8 cellular contexts compared by ENCODE assay signal in the genomic region with DNA sequence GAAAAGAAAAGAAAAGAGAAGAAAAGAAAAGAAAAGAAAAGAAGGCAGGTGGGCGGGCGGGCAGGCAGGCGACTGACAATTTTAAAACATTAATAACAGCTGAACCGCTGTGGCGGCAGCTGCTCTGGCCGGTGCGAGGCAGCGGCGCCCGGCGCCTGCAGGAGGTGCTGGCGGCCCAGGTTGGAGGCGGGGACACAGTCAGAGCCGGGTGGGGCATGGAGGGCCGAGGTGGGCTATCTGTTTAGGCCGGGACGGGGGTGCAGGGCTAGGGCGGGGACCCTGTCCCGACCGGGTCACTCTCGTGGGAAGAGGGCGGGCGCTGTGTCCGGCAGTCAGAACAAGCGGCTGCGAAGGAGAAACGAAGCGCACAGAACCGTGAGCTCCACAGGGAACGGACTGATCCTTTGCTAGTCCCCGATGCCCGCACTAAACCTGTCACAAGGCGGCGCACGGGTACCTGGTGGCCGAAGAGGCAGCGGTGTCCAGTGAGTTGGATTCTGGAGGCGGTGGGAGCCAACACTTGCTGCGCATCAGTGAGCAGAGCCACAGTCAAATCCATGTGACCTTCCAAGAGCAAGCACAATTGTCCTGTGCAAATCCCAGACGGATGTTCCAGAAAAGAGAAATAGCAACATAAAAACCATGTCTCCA. TPM values are rescaled to one million over a fixed set of nuclear protein-coding genes. Genes with fewer than 3 reads are reported as not detected.
DNase-seq lines count a peak whose midpoint lies in the region; TF ChIP-seq lines count a peak whose summit lies in the region.

No MANE protein-coding gene starts in this region.

- DNase-seq in GM04504 (ENCODE audit: low read depth) = peak; percentile 21
- DNase-seq in HAP-1 (ENCODE audit: low spot score in 2 of 2) = peak; percentile 61 to 82
- DNase-seq in LNCaP clone FGC (ENCODE audit: low read depth) = peak; percentile 48
- peak; percentile 85 to 88 for DNase-seq in SJCRH30
- peak; percentile 90 for DNase-seq in glutamatergic neuron
- DNase-seq in nucleus accumbens (lab: John Stamatoyannopoulos, UW) = peak in 47 of 56 donors; percentile 15 to 82 (median 56)
- DNase-seq in tibial nerve (ENCODE audit: low spot score in 2 of 2) = peak; percentile 19 to 33

- H3K27me3 ChIP-seq in HAP-1 (ENCODE audit: low read depth) = no peaks in the 10 kb centered on the region
- H3K27me3 ChIP-seq in SJCRH30 = 0 out of 2 replicates have a peak, but pooled peaks cover 8% of the 10 kb centered on the region
- no peaks in the 10 kb centered on the region for H3K27me3 ChIP-seq in tibial nerve

- in situ Hi-C loops in HAP-1 (cut with MboI; ENCODE audit: low sequenced_read_pairs) = no loop called here

- no peaks in the 10 kb centered on the region for H3K9me3 Mint-ChIP-seq in activated naive CD8-positive, alpha-beta T cell (ENCODE audit: low read depth)
- H3K9me3 Mint-ChIP-seq in glutamatergic neuron (ENCODE audit: unreplicated experiment) = peaks cover 7% of the 10 kb centered on the region

- TF ChIP-seq EP300 in tibial nerve (IDR thresholded peaks at IDR 0.05) = no peak

- H3K36me3 ChIP-seq in HAP-1 (replicated peaks) = no peaks in the 10 kb centered on the region
- no peaks in the 10 kb centered on the region for H3K36me3 ChIP-seq in SJCRH30
- no peaks in the 10 kb centered on the region for H3K36me3 ChIP-seq in tibial nerve

- no peak for TF ChIP-seq POLR2A in tibial nerve (IDR thresholded peaks at IDR 0.05)

- H3K4me3 ChIP-seq in HAP-1 (peak overlapping the region; percentile 41), LNCaP clone FGC (ENCODE audit: low read depth, low read length) (peak overlapping the region; percentile 55), SJCRH30 (peak overlapping the region; percentile 63), tibial nerve (peak overlapping the region; percentile 30 to 69 (median 54))

- H3K27me3 Mint-ChIP-seq in activated naive CD8-positive, alpha-beta T cell = peaks cover 24% of the 10 kb centered on the region
- peaks cover 6% of the 10 kb centered on the region for H3K27me3 Mint-ChIP-seq in glutamatergic neuron (ENCODE audit: unreplicated experiment)

- 1 to 3% methylated on average over 33 to 37 of the region's 40 CpGs for WGBS in tibial nerve, 2 donors

- H3K36me3 Mint-ChIP-seq in activated naive CD8-positive, alpha-beta T cell = no peaks in the 10 kb centered on the region
- H3K36me3 Mint-ChIP-seq in glutamatergic neuron (ENCODE audit: unreplicated experiment) = peaks cover 17% of the 10 kb centered on the region

- H3K27ac Mint-ChIP-seq in activated naive CD8-positive, alpha-beta T cell = no peak overlapping the region
- H3K27ac Mint-ChIP-seq in glutamatergic neuron (ENCODE audit: unreplicated experiment) = peak overlapping the region; percentile 49

- H3K9me3 ChIP-seq in HAP-1 (no peaks in the 10 kb centered on the region), SJCRH30 (replicated peaks) (no peaks in the 10 kb centered on the region), tibial nerve (no peaks in the 10 kb centered on the region)

- H3K4me1 Mint-ChIP-seq in activated naive CD8-positive, alpha-beta T cell (ENCODE audit: low read depth) = peaks cover 11% of the 10 kb centered on the region
- H3K4me1 Mint-ChIP-seq in glutamatergic neuron (ENCODE audit: low read depth, unreplicated experiment) = no peaks in the 10 kb centered on the region

- H3K27ac ChIP-seq in SJCRH30 = no peak overlapping the region
- peak overlapping the region in 2 of 4 donors; percentile 44 to 73 for H3K27ac ChIP-seq in tibial nerve

- TF ChIP-seq CTCF in LNCaP clone FGC (IDR thresholded peaks at IDR 0.05; ENCODE audit: control insufficient read depth, extremely low read depth, insufficient read depth) (peak; percentile 83), glutamatergic neuron (IDR thresholded peaks at IDR 0.05; ENCODE audit: partially characterized antibody, unreplicated experiment) (peak; percentile 75), tibial nerve (IDR thresholded peaks at IDR 0.05) (peak; percentile 56 to 70 (median 62))

- H3K4me1 ChIP-seq in HAP-1 = no peaks in the 10 kb centered on the region; the same call in 1 of the 2 replicates
- H3K4me1 ChIP-seq in SJCRH30 = no peaks in the 10 kb centered on the region; the same call in 1 of the 2 replicates
- H3K4me1 ChIP-seq in tibial nerve = peaks cover 0 to 8% (median 1%) of the 10 kb centered on the region in 4 donors

- peak overlapping the region; percentile 72 for H3K4me3 Mint-ChIP-seq in activated naive CD8-positive, alpha-beta T cell
- H3K4me3 Mint-ChIP-seq in glutamatergic neuron (ENCODE audit: unreplicated experiment) = peak overlapping the region; percentile 85

RNA-seq across cellular contexts. Expression of a gene that starts 13.6 kb away (rescaled TPM):
- total RNA-seq in SJCRH30 (2014; rRNA removed; shearing (Covaris generic)) = not detected in 2 replicates
- total RNA-seq in glutamatergic neuron (ENCODE audit: unreplicated experiment) = not detected
- total RNA-seq in tibial nerve = not detected

RNA-seq across cellular contexts. Expression of a gene that starts 50.5 kb away (rescaled TPM):
- total RNA-seq in SJCRH30 (2014; rRNA removed; shearing (Covaris generic)) = 27.4 and 30.2 TPM in 2 replicates
- total RNA-seq in glutamatergic neuron (ENCODE audit: unreplicated experiment) (30.1 TPM), tibial nerve (10 to 100 TPM; 22.3 to 24.7 (median 24.2) TPM)

RNA-seq across cellular contexts. Expression of a gene that starts 50.8 kb away (rescaled TPM):
- 37.7 and 39.5 TPM in 2 replicates for total RNA-seq in SJCRH30 (2014; rRNA removed; shearing (Covaris generic))
- total RNA-seq in glutamatergic neuron (ENCODE audit: unreplicated experiment) (15.4 TPM), tibial nerve (10 to 100 TPM in 1 of 4 donors, 1 to 10 TPM in 3; 6.3 to 10.9 (median 8.5) TPM)

Comparison
In these comparisons a context has a peak if more than half of its experiments do, and no peak if none do; other contexts are left out.
1. DNase-seq: peak in every context shown above with its lines; median percentile 90 in glutamatergic neuron; 86 in SJCRH30; 72 in HAP-1; 56 in nucleus accumbens; 48 in LNCaP clone FGC; 26 in tibial nerve; 21 in GM04504.